ENCODE assay signal across 8 cellular contexts in genomic region chr19:12666305-12667048, GRCh38. TPM values are rescaled to one million over a fixed set of nuclear protein-coding genes. Genes with fewer than 3 reads are reported as not detected.
DNase-seq lines count a peak whose midpoint lies in the region; ATAC-seq and TF ChIP-seq lines count a peak whose summit lies in the region.

TSS of gene MAN2B1 (minus strand) at chr19:12666742. CDS start at chr19:12666701, 41 bp downstream.
A gene with protein sequence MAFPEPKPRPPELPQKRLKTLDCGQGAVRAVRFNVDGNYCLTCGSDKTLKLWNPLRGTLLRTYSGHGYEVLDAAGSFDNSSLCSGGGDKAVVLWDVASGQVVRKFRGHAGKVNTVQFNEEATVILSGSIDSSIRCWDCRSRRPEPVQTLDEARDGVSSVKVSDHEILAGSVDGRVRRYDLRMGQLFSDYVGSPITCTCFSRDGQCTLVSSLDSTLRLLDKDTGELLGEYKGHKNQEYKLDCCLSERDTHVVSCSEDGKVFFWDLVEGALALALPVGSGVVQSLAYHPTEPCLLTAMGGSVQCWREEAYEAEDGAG (plus strand): TSS chr19:12666807. CDS start chr19:12669791, 2,984 bp downstream.

- intact Hi-C loops in naive thymus-derived CD4-positive, alpha-beta T cell (cut with micrococcal nuclease), result loop anchor here (1.0 to 10.0 kb wide), 8 partner anchors 56 to 872 kb away; partner anchors contain the start of genes ZNF490 (in 2 of the 2), ZNF563 (in 2 of the 2), ZNF791 (in 2 of the 2) and TNPO2 (in 1 of the 2)

- peaks cover 30% of the 10 kb centered on the region for H3K79me2 ChIP-seq in fibroblast of lung (ENCODE audit: control insufficient read depth, insufficient read depth, low read length)

- H2AFZ ChIP-seq in fibroblast of lung (ENCODE audit: low read length), result peak within 1 kb of the TSS; percentile 99

- no peaks in the 10 kb centered on the region for H3K27me3 ChIP-seq in fibroblast of lung (ENCODE audit: control insufficient read depth, insufficient read depth, low read length)
- no peaks in the 10 kb centered on the region for H3K27me3 ChIP-seq in naive thymus-derived CD4-positive, alpha-beta T cell (ENCODE audit: control insufficient read depth in 2 of 2, insufficient read depth in 2 of 2, low read length in 2 of 2)

- CTCF ChIA-PET in naive thymus-derived CD4-positive, alpha-beta T cell (lab: Charles Lee), result no interaction called here

- DNase-seq in AG09319 (ENCODE audit: extremely low read depth, low read depth) (peak; percentile 12), RKO (ENCODE audit: low spot score) (peak; percentile 76), activated T-helper 1 cell treated with Interleukin-2 at 50 U/mL for 16 hours (ENCODE audit: low read depth) (peak; percentile 71), fibroblast of lung (ENCODE audit: low read depth in 2 of 2) (peak; percentile 48 to 58)
- peak; percentile 56 to 86 (median 72) for DNase-seq in naive thymus-derived CD4-positive, alpha-beta T cell

- no peaks in the 10 kb centered on the region for H4K20me1 ChIP-seq in fibroblast of lung (ENCODE audit: control insufficient read depth, extremely low read depth, insufficient read depth, low read length)

- POLR2A ChIA-PET in naive thymus-derived CD4-positive, alpha-beta T cell (lab: Charles Lee), result interaction anchor here (0.6 to 2.0 kb wide), 9 partner anchors 11 to 263 kb away, joined by 3 to 13 read pairs (median 4); partner anchors contain the start of genes DHPS, TRIR, ZNF490 and ZNF791

- H3K4me1 Mint-ChIP-seq in IgD-negative memory B cell, result peaks cover 16 to 25% (median 19%) of the 10 kb centered on the region in 3 donors
- peaks cover 22 to 69% (median 45%) of the 10 kb centered on the region in 7 donors for H3K4me1 Mint-ChIP-seq in naive thymus-derived CD4-positive, alpha-beta T cell
- H3K4me1 Mint-ChIP-seq in stimulated activated memory B cell treated with anti-CD40 and anti-IgM and Interleukin-4, amounts not matched to agents 10 μg/mL and 1 μg/mL and 100 μg/mL, for 72 hours, result peaks cover 55% of the 10 kb centered on the region

- peak within 1 kb of the TSS; percentile 73 for H3K9ac ChIP-seq in fibroblast of lung (ENCODE audit: insufficient read depth, low read length)

- H3K36me3 ChIP-seq in fibroblast of lung (ENCODE audit: control insufficient read depth, insufficient read depth, low read length), result peaks cover 3% of the 10 kb centered on the region
- H3K36me3 ChIP-seq in naive thymus-derived CD4-positive, alpha-beta T cell (ENCODE audit: control insufficient read depth in 2 of 3, insufficient read depth in 3 of 3, low read length in 3 of 3), result peaks cover under 1 to 39% (median 5%) of the 10 kb centered on the region in 3 experiments

- H3K4me2 ChIP-seq in fibroblast of lung (ENCODE audit: extremely low read depth, insufficient read depth, low read length), result peak within 1 kb of the TSS; percentile 96

- H3K4me1 ChIP-seq in fibroblast of lung (ENCODE audit: control insufficient read depth, extremely low read depth, insufficient read depth, low read length), result peaks cover 12% of the 10 kb centered on the region
- peaks cover 38% of the 10 kb centered on the region in 2 donors for H3K4me1 ChIP-seq in naive thymus-derived CD4-positive, alpha-beta T cell (ENCODE audit: control insufficient read depth in 2 of 2, insufficient read depth in 2 of 2, low read length in 2 of 2)

- no peaks in the 10 kb centered on the region for H3K9me3 Mint-ChIP-seq in IgD-negative memory B cell
- H3K9me3 Mint-ChIP-seq in naive thymus-derived CD4-positive, alpha-beta T cell, result no peaks in the 10 kb centered on the region
- H3K9me3 Mint-ChIP-seq in stimulated activated memory B cell treated with anti-CD40 and anti-IgM and Interleukin-4, amounts not matched to agents 10 μg/mL and 1 μg/mL and 100 μg/mL, for 72 hours, result no peaks in the 10 kb centered on the region

- H3K27ac ChIP-seq in fibroblast of lung (ENCODE audit: insufficient read depth, low read length), result peak within 1 kb of the TSS; percentile 58
- peak within 1 kb of the TSS; percentile 99 for H3K27ac ChIP-seq in naive thymus-derived CD4-positive, alpha-beta T cell (ENCODE audit: low read depth, low read length)

- no peak for TF ChIP-seq CTCF in AG09319 (IDR thresholded peaks at IDR 0.05; ENCODE audit: low read depth, low read length)
- TF ChIP-seq CTCF in fibroblast of lung (conservative IDR thresholded peaks at IDR 0.05 in 1 of 2, IDR thresholded peaks at IDR 0.05 in 1 of 2; ENCODE audit: low read depth in 1 of 2, low read length in 2 of 2), result no peak

- peak within 1 kb of the TSS; percentile 95 to 98 (median 96) for H3K4me3 Mint-ChIP-seq in IgD-negative memory B cell
- peak within 1 kb of the TSS; percentile 90 to 100 (median 98) for H3K4me3 Mint-ChIP-seq in naive thymus-derived CD4-positive, alpha-beta T cell
- H3K4me3 Mint-ChIP-seq in stimulated activated memory B cell treated with anti-CD40 and anti-IgM and Interleukin-4, amounts not matched to agents 10 μg/mL and 1 μg/mL and 100 μg/mL, for 72 hours, result peak within 1 kb of the TSS; percentile 90

- no peaks in the 10 kb centered on the region for H3K36me3 Mint-ChIP-seq in IgD-negative memory B cell
- H3K36me3 Mint-ChIP-seq in naive thymus-derived CD4-positive, alpha-beta T cell, result peaks cover 0 to 19% (median 4%) of the 10 kb centered on the region in 5 donors
- H3K36me3 Mint-ChIP-seq in stimulated activated memory B cell treated with anti-CD40 and anti-IgM and Interleukin-4, amounts not matched to agents 10 μg/mL and 1 μg/mL and 100 μg/mL, for 72 hours, result peaks cover 35% of the 10 kb centered on the region

- peak within 1 kb of the TSS; percentile 95 to 99 (median 98) for H3K27ac Mint-ChIP-seq in IgD-negative memory B cell
- peak within 1 kb of the TSS; percentile 77 to 100 (median 91) for H3K27ac Mint-ChIP-seq in naive thymus-derived CD4-positive, alpha-beta T cell
- H3K27ac Mint-ChIP-seq in stimulated activated memory B cell treated with anti-CD40 and anti-IgM and Interleukin-4, amounts not matched to agents 10 μg/mL and 1 μg/mL and 100 μg/mL, for 72 hours, result peak within 1 kb of the TSS; percentile 97

- ATAC-seq in naive thymus-derived CD4-positive, alpha-beta T cell, result peak; percentile 82
- ATAC-seq in stimulated activated memory B cell treated with anti-CD40 and anti-IgM and Interleukin-4, amounts not matched to agents 10 μg/mL and 1 μg/mL and 100 μg/mL, for 72 hours, result peak; percentile 83

- TF ChIP-seq POLR2A in GM19193 (IDR thresholded peaks at IDR 0.05; ENCODE audit: extremely low read depth, insufficient read depth, insufficient read length), result peak; percentile 83

- no peaks in the 10 kb centered on the region for H3K27me3 Mint-ChIP-seq in IgD-negative memory B cell
- no peaks in the 10 kb centered on the region for H3K27me3 Mint-ChIP-seq in naive thymus-derived CD4-positive, alpha-beta T cell
- no peaks in the 10 kb centered on the region for H3K27me3 Mint-ChIP-seq in stimulated activated memory B cell treated with anti-CD40 and anti-IgM and Interleukin-4, amounts not matched to agents 10 μg/mL and 1 μg/mL and 100 μg/mL, for 72 hours

- no peaks in the 10 kb centered on the region for H3K9me3 ChIP-seq in fibroblast of lung (ENCODE audit: control insufficient read depth, insufficient read depth, low read depth, low read length)
- no peaks in the 10 kb centered on the region for H3K9me3 ChIP-seq in naive thymus-derived CD4-positive, alpha-beta T cell (ENCODE audit: control insufficient read depth in 2 of 3, low read length in 3 of 3)

- peak within 1 kb of the TSS; percentile 50 to 91 (median 82) for H3K4me3 ChIP-seq in fibroblast of lung (replicated peaks in 1 of 4; ENCODE audit: control extremely low read depth in 1 of 4, insufficient read depth in 1 of 4, low read depth in 3 of 4, low read length in 4 of 4)
- H3K4me3 ChIP-seq in naive thymus-derived CD4-positive, alpha-beta T cell (ENCODE audit: low read length), result peak within 1 kb of the TSS; percentile 92

RNA-seq across cellular contexts. Expression of gene MAN2B1, which starts in this region (rescaled TPM):
- 99.6 TPM for polyA plus RNA-seq in IgD-negative memory B cell
- 33.1 and 36.0 TPM in 2 replicates for total RNA-seq in fibroblast of lung
- polyA plus RNA-seq in fibroblast of lung, result 28.3 and 30.7 TPM in 2 replicates
- 31.8 and 38.8 TPM in 2 replicates for polyA plus RNA-seq in fibroblast of lung (2012)
- polyA minus RNA-seq in fibroblast of lung (ENCODE audit: low replicate concordance), result 21.2 and 23.2 TPM in 2 replicates
- total RNA-seq in naive thymus-derived CD4-positive, alpha-beta T cell, result 100 to 1,000 TPM; 105 to 215 (median 138) TPM
- 10 to 100 TPM; 40.6 to 59.5 TPM for polyA plus RNA-seq in naive thymus-derived CD4-positive, alpha-beta T cell

RNA-seq across cellular contexts. Expression of the second gene that starts in this region (rescaled TPM):
- 18.4 TPM for polyA plus RNA-seq in IgD-negative memory B cell
- total RNA-seq in fibroblast of lung, result 8.7 and 11.7 TPM in 2 replicates
- 4.1 and 5.1 TPM in 2 replicates for polyA plus RNA-seq in fibroblast of lung
- 8.5 and 10.4 TPM in 2 replicates for polyA plus RNA-seq in fibroblast of lung (2012)
- polyA minus RNA-seq in fibroblast of lung (ENCODE audit: low replicate concordance), result 4.8 and 6.3 TPM in 2 replicates
- total RNA-seq in naive thymus-derived CD4-positive, alpha-beta T cell, result 10 to 100 TPM in 3 of 5 experiments, 1 to 10 TPM in 2; 7.8 to 18.6 (median 14.7) TPM
- polyA plus RNA-seq in naive thymus-derived CD4-positive, alpha-beta T cell, result 10 to 100 TPM; 13.9 to 20.6 TPM

Comparison
In these comparisons a context has a peak if more than half of its experiments do, and no peak if none do; other contexts are left out.
1. Peak in every context shown above with its lines: DNase-seq, ATAC-seq, H3K4me3 ChIP-seq and H3K27ac ChIP-seq.
2. DNase-seq: peak in every context shown above with its lines; median percentile 76 in RKO; 72 in naive thymus-derived CD4-positive, alpha-beta T cell; 71 in activated T-helper 1 cell treated with Interleukin-2 at 50 U/mL for 16 hours; 53 in fibroblast of lung; 12 in AG09319.